16 cellular contexts compared by ENCODE assay signal in the genomic region with DNA sequence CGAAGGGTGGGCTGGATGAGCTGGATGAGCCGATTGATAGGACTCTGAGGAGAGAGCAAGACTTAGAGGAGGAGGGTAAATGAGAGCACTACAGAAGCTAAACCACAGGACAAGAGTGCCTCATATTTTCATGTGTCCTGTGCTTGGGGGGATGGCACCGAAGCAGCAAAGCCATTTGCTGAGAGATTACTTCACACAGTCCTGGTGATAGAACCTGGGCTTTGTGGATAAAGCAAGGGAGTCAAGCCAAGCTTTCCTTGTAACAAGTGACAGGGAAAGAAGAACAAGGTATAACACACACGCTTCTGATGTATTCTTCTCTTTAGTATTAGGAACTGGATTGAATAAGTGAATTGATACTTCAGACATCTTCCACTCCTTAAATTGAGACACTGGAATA.
DNase-seq lines count a peak whose midpoint lies in the region.
"Had no signal": no experiment of that assay in that cellular context is flagged by ENCODE, and none has a peak within 500 bp of the region (broad histone marks: within the 10 kb centered on the region; RNA-seq: fewer than 3 reads in every experiment).

No MANE protein-coding gene starts in this region.

- in situ Hi-C loops in G401 (cut with HindIII; ENCODE audit: low sequenced_read_pairs): no loop called here

- peak; percentile 74 for DNase-seq in G401 (ENCODE audit: low spot score)
- DNase-seq in NCI-H1092 treated with DMSO at 0.1 percent for 48 hours (lab: John Stamatoyannopoulos, UW): peak; percentile 63
- DNase-seq in cerebellar cortex (ENCODE audit: low spot score): peak; percentile 70
- no peak for DNase-seq in HK-2 (ENCODE audit: unreplicated experiment)
- DNase-seq in activated CD4-positive, alpha-beta T cell treated with anti-CD3 and anti-CD28 coated beads for 1 hour: no peak
- no peak for DNase-seq in NOMO-1 (lab: John Stamatoyannopoulos, UW; ENCODE audit: unreplicated experiment in 2 of 2)
- DNase-seq in NCI-H2107 treated with DMSO at 0.1 percent for 48 hours (lab: John Stamatoyannopoulos, UW; ENCODE audit: unreplicated experiment): no peak
- DNase-seq: 8988T; ACHN; AML-193; BE2C; CD4-positive, alpha-beta T cell; CD8-positive, alpha-beta memory T cell; DMS 273 treated with DMSO at 0.1 percent for 48 hours; DMS79; H9 had no signal

Comparison
In these comparisons a context has a peak if more than half of its experiments do, and no peak if none do; other contexts are left out.
1. DNase-seq: peak in G401 (single experiment), NCI-H1092 treated with DMSO at 0.1 percent for 48 hours (single experiment) and cerebellar cortex (single experiment); none in HK-2 (single experiment), activated CD4-positive, alpha-beta T cell treated with anti-CD3 and anti-CD28 coated beads for 1 hour (single experiment), NOMO-1 (0 of 2) and NCI-H2107 treated with DMSO at 0.1 percent for 48 hours (single experiment).